In genomic region chr19:407501-408440, GRCh38 we compare ENCODE assay signal across 11 cellular contexts. TPM values are rescaled to one million over a fixed set of nuclear protein-coding genes. Genes with fewer than 3 reads are reported as not detected.
DNase-seq lines count a peak whose midpoint lies in the region; ATAC-seq, FAIRE-seq and TF ChIP-seq lines count a peak whose summit lies in the region.
"Had no signal": no experiment of that assay in that cellular context is flagged by ENCODE, and none has a peak within 500 bp of the region (broad histone marks: within the 10 kb centered on the region; RNA-seq: fewer than 3 reads in every experiment).

No MANE protein-coding gene starts in this region.

- POLR2A ChIA-PET in A549 (lab: Yijun Ruan, JAX), result no interaction called here

- H3K27ac Mint-ChIP-seq in nephron, result no peak overlapping the region
- H3K27ac Mint-ChIP-seq: immature natural killer cell had no signal

- no peaks in the 10 kb centered on the region for H3K9me3 Mint-ChIP-seq in nephron
- H3K9me3 Mint-ChIP-seq: immature natural killer cell had no signal

- H3K36me3 ChIP-seq in HUES48 (ENCODE audit: control insufficient read depth, insufficient read depth, low read length) (no peaks in the 10 kb centered on the region; the same call in 1 of the 2 replicates), heart right ventricle (no peaks in the 10 kb centered on the region)
- H3K36me3 ChIP-seq in effector memory CD4-positive, alpha-beta T cell (ENCODE audit: control insufficient read depth, insufficient read depth, low read length), result no peaks in the 10 kb centered on the region

- TF ChIP-seq RAD21 in A549 (conservative IDR thresholded peaks at IDR 0.05 in 1 of 2, IDR thresholded peaks at IDR 0.05 in 1 of 2), result no peak

- TF ChIP-seq POLR2A in A549 (IDR thresholded peaks at IDR 0.05; ENCODE audit: low read length), result no peak

- H3K4me1 ChIP-seq in A549 (peaks cover 8% of the 10 kb centered on the region; the same call in 1 of the 3 replicates), HUES48 (ENCODE audit: control insufficient read depth, insufficient read depth, low read length) (peaks cover 17% of the 10 kb centered on the region), heart right ventricle (peaks cover 0 to 28% (median 18%) of the 10 kb centered on the region in 9 donors)
- peaks cover 18% of the 10 kb centered on the region for H3K4me1 ChIP-seq in effector memory CD4-positive, alpha-beta T cell (ENCODE audit: control insufficient read depth, insufficient read depth, low read length, poor library complexity, severe bottlenecking)

- intact Hi-C loops in heart right ventricle (cut with DNase I), result no loop called here

- TF ChIP-seq CTCF in A549 (IDR thresholded peaks at IDR 0.05) (no peak), heart right ventricle (IDR thresholded peaks at IDR 0.05) (no peak), nephron (IDR thresholded peaks at IDR 0.05; ENCODE audit: unreplicated experiment in 3 of 3) (no peak), omental fat pad (IDR thresholded peaks at IDR 0.05) (no peak)

- no peaks in the 10 kb centered on the region for H3K9me3 ChIP-seq in A549
- no peaks in the 10 kb centered on the region for H3K9me3 ChIP-seq in HUES48 (ENCODE audit: control insufficient read depth, insufficient read depth, low read length)
- H3K9me3 ChIP-seq in heart right ventricle, result no peaks in the 10 kb centered on the region
- H3K9me3 ChIP-seq in effector memory CD4-positive, alpha-beta T cell (ENCODE audit: control insufficient read depth, low read length), result no peaks in the 10 kb centered on the region

- H3K4me3 ChIP-seq in A549 (no peak overlapping the region), HUES48 (ENCODE audit: low read depth, low read length) (peak overlapping the region; percentile 62), heart right ventricle (peak overlapping the region in 8 of 10 donors; percentile 48 to 68 (median 60))
- H3K4me3 ChIP-seq in effector memory CD4-positive, alpha-beta T cell (ENCODE audit: insufficient read depth, low read depth, low read length, poor library complexity, severe bottlenecking), result no peak overlapping the region

- CTCF ChIA-PET in A549 (lab: Yijun Ruan, JAX), result no interaction called here

- 83% methylated on average over 5 of the region's 71 CpGs for WGBS in A549 (ENCODE audit: missing lambda C conversion rate)
- WGBS in heart right ventricle, 2 donors, result 75 to 76% methylated on average over 68 to 71 of the region's 71 CpGs

- TF ChIP-seq EP300 in A549 (IDR thresholded peaks at IDR 0.05), result no peak

- no peak for FAIRE-seq in A549 (lab: Jason Lieb, UNC)

- peak overlapping the region; percentile 100; the same call in 2 of the 3 replicates for H3K4me2 ChIP-seq in A549

- H3K9ac ChIP-seq in HUES48 (ENCODE audit: low read depth, low read length), result no peak overlapping the region

- DNase-seq in A549 (ENCODE audit: low read depth in 1 of 2, low spot score in 1 of 2) (no peak), heart right ventricle (no peak), NCI-H187 (lab: John Stamatoyannopoulos, UW) (no peak), omental fat pad (ENCODE audit: low spot score) (no peak)
- DNase-seq in effector memory CD4-positive, alpha-beta T cell, result no peak
- DNase-seq: immature natural killer cell, NCI-H2029, SHP77 treated with DMSO at 0.1 percent for 48 hours had no signal

- H3K36me3 Mint-ChIP-seq in nephron (ENCODE audit: low read depth), result no peaks in the 10 kb centered on the region
- H3K36me3 Mint-ChIP-seq: immature natural killer cell had no signal

- H3K4me1 Mint-ChIP-seq in nephron, result peaks cover 15% of the 10 kb centered on the region

- peaks cover 10% of the 10 kb centered on the region for H3K27me3 ChIP-seq in HUES48 (ENCODE audit: control insufficient read depth, insufficient read depth, low read length)
- H3K27me3 ChIP-seq in heart right ventricle, result peaks cover 10 to 72% (median 65%) of the 10 kb centered on the region in 7 donors
- peaks cover 11% of the 10 kb centered on the region for H3K27me3 ChIP-seq in effector memory CD4-positive, alpha-beta T cell (replicated peaks; ENCODE audit: control insufficient read depth, insufficient read depth, low read length, poor library complexity, severe bottlenecking)

- peak overlapping the region; percentile 38 to 70 (median 68) for H3K4me3 Mint-ChIP-seq in nephron

- peaks cover 9% of the 10 kb centered on the region for H3K27me3 Mint-ChIP-seq in nephron (ENCODE audit: low read depth)

- ATAC-seq in A549, result no peak
- peak in 1 of 8 donors; percentile 10 for ATAC-seq in heart right ventricle
- no peak for ATAC-seq in HG03135 (IDR thresholded peaks at IDR 0.05; ENCODE audit: unreplicated experiment)
- no peak for ATAC-seq in omental fat pad (ENCODE audit: low FRiP score)

- H3K27ac ChIP-seq in A549 (peak overlapping the region in 1 of 2 experiments; percentile 93; a peak in 1 of 6 replicates), HUES48 (ENCODE audit: low read depth, low read length) (no peak overlapping the region), heart right ventricle (no peak overlapping the region)
- no peak overlapping the region for H3K27ac ChIP-seq in effector memory CD4-positive, alpha-beta T cell (ENCODE audit: insufficient read depth, low read length, poor library complexity, severe bottlenecking)

TF ChIP-seq in A549, 52 proteins besides CTCF, POLR2A, EP300 and RAD21:
- TF ChIP-seq TFCP2L1 (CRISPR knock-in tag; IDR thresholded peaks at IDR 0.05), result no peak
- TF ChIP-seq JUN (IDR thresholded peaks at IDR 0.05), result no peak
- TF ChIP-seq RCOR1 (IDR thresholded peaks at IDR 0.05; ENCODE audit: low read depth, low read length), result no peak
- no peak for TF ChIP-seq EHF (CRISPR knock-in tag; IDR thresholded peaks at IDR 0.05)
- no peak for TF ChIP-seq CBX2 (IDR thresholded peaks at IDR 0.05; ENCODE audit: borderline replicate concordance, low read depth)
- TF ChIP-seq HOXA7 (CRISPR knock-in tag; IDR thresholded peaks at IDR 0.05), result no peak
- no peak for TF ChIP-seq KDM5A (IDR thresholded peaks at IDR 0.05)
- TF ChIP-seq EHMT2 (IDR thresholded peaks at IDR 0.05; ENCODE audit: low read depth), result no peak
- TF ChIP-seq, protein P1, sequence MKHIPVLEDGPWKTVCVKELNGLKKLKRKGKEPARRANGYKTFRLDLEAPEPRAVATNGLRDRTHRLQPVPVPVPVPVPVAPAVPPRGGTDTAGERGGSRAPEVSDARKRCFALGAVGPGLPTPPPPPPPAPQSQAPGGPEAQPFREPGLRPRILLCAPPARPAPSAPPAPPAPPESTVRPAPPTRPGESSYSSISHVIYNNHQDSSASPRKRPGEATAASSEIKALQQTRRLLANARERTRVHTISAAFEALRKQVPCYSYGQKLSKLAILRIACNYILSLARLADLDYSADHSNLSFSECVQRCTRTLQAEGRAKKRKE (CRISPR knock-in tag; IDR thresholded peaks at IDR 0.05; ENCODE audit: low read depth), result no peak

RNA-seq across cellular contexts. Expression of gene C2CD4C, which starts 1.2 kb away (rescaled TPM):
- polyA plus RNA-seq in A549 (2011; rRNA removed) (0.13 and 0.21 TPM in 2 replicates), A549 (2017; fragmentation: RNase III; extraction: RNeasy Plus Mini Kit Qiagen cat#74134 plus additional on column Dnase treatment) (0.41 to 0.71 TPM (median 0.57 TPM) in 3 replicates), heart right ventricle (1 to 10 TPM; 2.1 to 2.2 TPM)
- polyA plus RNA-seq in A549 (2012; cell fraction: cytosol; rRNA removed), result 0.41 and 0.62 TPM in 2 replicates
- polyA plus RNA-seq in A549 (2012; cell fraction: nucleus; rRNA removed), result 1.1 and 1.7 TPM in 2 replicates
- 0.12 and 0.19 TPM in 2 replicates for polyA minus RNA-seq in A549 (2011; rRNA and poly(A)+ RNA removed)
- total RNA-seq in heart right ventricle (1 to 10 TPM in 3 of 10 donors, under 1 TPM in 7; 0.26 to 2.2 (median 0.62) TPM), omental fat pad (1 to 10 TPM in 3 of 4 donors, under 1 TPM in 1; 0.19 to 9.6 (median 1.8) TPM)
- polyA plus RNA-seq: immature natural killer cell had no signal

RNA-seq across cellular contexts. Expression of gene SHC2, which starts 53.1 kb away (rescaled TPM):
- 0.36 and 0.87 TPM in 2 replicates for polyA plus RNA-seq in A549 (2011; rRNA removed)
- 0.26 TPM in 2 replicates for polyA plus RNA-seq in A549 (2012; cell fraction: cytosol; rRNA removed)
- 2.0 and 2.4 TPM in 2 replicates for polyA plus RNA-seq in A549 (2012; cell fraction: nucleus; rRNA removed)
- 0.21 to 0.66 TPM (median 0.58 TPM) in 3 replicates for polyA plus RNA-seq in A549 (2017; fragmentation: RNase III; extraction: RNeasy Plus Mini Kit Qiagen cat#74134 plus additional on column Dnase treatment)
- 0.44 and 0.70 TPM in 2 replicates for polyA minus RNA-seq in A549 (2011; rRNA and poly(A)+ RNA removed)
- total RNA-seq in heart right ventricle, result 10 to 100 TPM in 9 of 10 donors, 1 to 10 TPM in 1; 7.7 to 16.3 (median 12.4) TPM
- 10 to 100 TPM; 11.2 to 33.5 TPM for polyA plus RNA-seq in heart right ventricle
- 10 to 100 TPM; 11.7 to 27.1 (median 18.8) TPM for total RNA-seq in omental fat pad
- polyA plus RNA-seq: immature natural killer cell had no signal

Comparison
In these comparisons a context has a peak if more than half of its experiments do, and no peak if none do; other contexts are left out.
1. H3K4me3 ChIP-seq: peak in HUES48 (single experiment) and heart right ventricle (8 of 10); none in A549 (single experiment) and effector memory CD4-positive, alpha-beta T cell (single experiment).